Comparison of ENCODE assay signal across 9 cellular contexts in the genomic region with DNA sequence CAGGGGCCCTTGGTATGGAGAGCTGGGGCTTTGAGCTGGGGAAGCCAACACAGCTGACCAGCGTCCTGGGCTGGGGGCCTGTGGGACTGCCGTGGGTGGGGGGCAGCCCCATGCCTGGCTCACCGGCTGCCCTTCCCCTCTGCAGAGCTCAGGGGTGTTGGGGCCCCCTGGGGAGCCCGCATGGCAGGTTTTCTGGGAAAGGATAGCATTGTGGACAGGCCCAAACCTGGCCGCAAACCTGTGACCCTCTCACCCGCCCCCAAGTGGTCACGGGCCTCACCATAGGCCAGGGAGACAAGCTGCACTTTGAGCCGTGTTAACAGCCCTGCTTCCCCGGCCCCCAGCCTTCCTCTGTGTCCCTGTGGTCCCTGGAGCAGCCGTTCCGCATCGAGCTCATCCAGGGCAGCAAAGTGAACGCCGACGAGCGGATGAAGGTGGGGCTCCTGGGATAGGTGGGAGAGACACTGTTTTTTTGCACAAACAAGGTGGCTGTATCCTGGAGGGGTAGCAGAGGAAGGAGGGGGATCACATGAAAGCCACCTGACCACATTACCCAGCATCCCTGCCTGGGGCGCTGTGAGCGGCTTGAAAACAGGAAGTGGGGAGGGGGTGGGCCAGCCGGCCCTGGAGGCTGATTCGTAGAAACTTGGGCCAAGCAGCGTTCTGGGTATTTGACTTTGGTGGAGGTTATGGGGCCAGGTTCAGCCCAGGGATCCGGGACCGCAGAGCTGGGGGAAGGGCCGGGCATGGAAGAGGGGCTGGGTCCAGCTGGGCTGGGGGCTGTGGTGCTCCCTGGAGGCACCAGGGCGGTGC.
DNase-seq lines count a peak whose midpoint lies in the region; ATAC-seq, FAIRE-seq and TF ChIP-seq lines count a peak whose summit lies in the region.
"Had no signal": no experiment of that assay in that cellular context is flagged by ENCODE, and none has a peak within 500 bp of the region (broad histone marks: within the 10 kb centered on the region; RNA-seq: fewer than 3 reads in every experiment).

No MANE protein-coding gene starts in this region.

- H2AK5ac ChIP-seq in IMR-90 (ENCODE audit: low read depth, low read length) = peak overlapping the region; percentile 4
- no peak overlapping the region for H2AK5ac ChIP-seq in trophoblast cell (ENCODE audit: low read length)

- CTCF ChIA-PET in IMR-90 (lab: Yijun Ruan, JAX) = no interaction called here
- CTCF ChIA-PET in activated CD4-positive, alpha-beta memory T cell treated with anti-CD3 and anti-CD28 coated beads, Interleukin-2, amount 10 ng/mL, durations not matched to agents 7 days and 5 days (lab: Charles Lee) = interaction anchor here (0.8 to 7.8 kb wide), 6 partner anchors 10 to 89 kb away, joined by 4 to 89 read pairs (median 6); partner anchors contain the start of gene PIK3CD

- no peak overlapping the region for H2BK12ac ChIP-seq in trophoblast cell (ENCODE audit: low read length)

- H3K14ac ChIP-seq in IMR-90 (replicated peaks; ENCODE audit: low read depth, low read length) (no peak overlapping the region), trophoblast cell (ENCODE audit: low read length) (no peak overlapping the region)

- POLR2A ChIA-PET in IMR-90 (lab: Charles Lee; ENCODE audit: unreplicated experiment) = no interaction called here
- POLR2A ChIA-PET in activated CD4-positive, alpha-beta memory T cell treated with anti-CD3 and anti-CD28 coated beads, Interleukin-2, amount 10 ng/mL, durations not matched to agents 7 days and 5 days (lab: Charles Lee) = interaction anchor here (0.7 to 10.5 kb wide), 18 partner anchors 10 to 226 kb away, joined by 3 to 272 read pairs (median 6); partner anchors contain the start of genes LZIC, NMNAT1 and PIK3CD

- 67% methylated on average over 5 of the region's 25 CpGs; no CpG with 5 or more reads in 1 of the 2 experiments for WGBS in IMR-90 (ENCODE audit: extremely low coverage in 2 of 2, insufficient read length in 1 of 2), 2 experiments
- no CpG with 5 or more reads among the region's 25 CpGs for WGBS in trophoblast cell (ENCODE audit: extremely low coverage, insufficient coverage, insufficient read length)
- 77% methylated on average over 25 of the region's 25 CpGs; no CpG with 5 or more reads in 1 of the 2 donors for WGBS in transverse colon (ENCODE audit: low coverage in 1 of 2), 2 donors

- no peak overlapping the region for H2AFZ ChIP-seq in IMR-90 (replicated peaks; ENCODE audit: low read length, poor library complexity)
- H2AFZ ChIP-seq in trophoblast cell (ENCODE audit: insufficient read depth, low read length, poor library complexity) = no peak overlapping the region

- H2BK20ac ChIP-seq in IMR-90 (ENCODE audit: low read depth, low read length) = no peak overlapping the region

- H3K36me3 ChIP-seq in IMR-90 (ENCODE audit: control insufficient read depth, insufficient read depth, low read length) (peaks cover 29% of the 10 kb centered on the region), trophoblast cell (ENCODE audit: control insufficient read depth in 1 of 2, insufficient read depth in 2 of 2, low read length in 2 of 2) (no peaks in the 10 kb centered on the region), transverse colon (no peaks in the 10 kb centered on the region)

- H3K23ac ChIP-seq in IMR-90 (ENCODE audit: low read depth, low read length) = no peak overlapping the region
- H3K23ac ChIP-seq in trophoblast cell (ENCODE audit: low read length) = no peak overlapping the region

- H3K27me3 Mint-ChIP-seq in activated CD4-positive, alpha-beta memory T cell treated with anti-CD3 and anti-CD28 coated beads, Interleukin-2, amount 10 ng/mL, durations not matched to agents 7 days and 5 days = no peaks in the 10 kb centered on the region
- no peaks in the 10 kb centered on the region for H3K27me3 Mint-ChIP-seq in chondrocyte (ENCODE audit: low read depth)

- peak overlapping the region; percentile 90 for H3K27ac Mint-ChIP-seq in activated CD4-positive, alpha-beta memory T cell treated with anti-CD3 and anti-CD28 coated beads, Interleukin-2, amount 10 ng/mL, durations not matched to agents 7 days and 5 days
- H3K27ac Mint-ChIP-seq in chondrocyte (ENCODE audit: unreplicated experiment) = no peak overlapping the region

- peak overlapping the region; percentile 90 for H3K4me3 Mint-ChIP-seq in activated CD4-positive, alpha-beta memory T cell treated with anti-CD3 and anti-CD28 coated beads, Interleukin-2, amount 10 ng/mL, durations not matched to agents 7 days and 5 days
- no peak overlapping the region for H3K4me3 Mint-ChIP-seq in chondrocyte (ENCODE audit: unreplicated experiment)

- H4K91ac ChIP-seq in IMR-90 (ENCODE audit: insufficient read depth, low read depth, low read length) (no peak overlapping the region), trophoblast cell (ENCODE audit: low read depth, low read length) (peak overlapping the region; percentile 36)

- H3K79me1 ChIP-seq in IMR-90 (ENCODE audit: low read depth in 1 of 2, low read length in 2 of 2) (no peaks in the 10 kb centered on the region; a peak in 2 of 4 replicates), trophoblast cell (ENCODE audit: low read length) (no peaks in the 10 kb centered on the region)

- H4K5ac ChIP-seq in IMR-90 (ENCODE audit: low read depth, low read length) = no peak overlapping the region

- dilution Hi-C loops in IMR-90 (cut with HindIII; ENCODE audit: low sequenced_read_pairs, unreplicated experiment) = no loop called here

- H2BK5ac ChIP-seq in IMR-90 (ENCODE audit: low read depth, low read length, poor library complexity, severe bottlenecking) = no peak overlapping the region
- no peak overlapping the region for H2BK5ac ChIP-seq in trophoblast cell (ENCODE audit: low read depth, low read length, poor library complexity)

- no TSS peak for BruUV-seq in IMR-90 (replicated peaks; lab: Mats Ljungman, UMichigan)

- no peak overlapping the region for H4K8ac ChIP-seq in IMR-90 (ENCODE audit: low read depth in 2 of 2, low read length in 2 of 2)
- H4K8ac ChIP-seq in trophoblast cell (ENCODE audit: low read depth, low read length) = peak overlapping the region; percentile 48

- H3K18ac ChIP-seq in IMR-90 (ENCODE audit: low read depth, low read length) (no peak overlapping the region), trophoblast cell (ENCODE audit: low read length) (no peak overlapping the region)

- H4K20me1 ChIP-seq in IMR-90 (ENCODE audit: insufficient read depth, low read length) = peaks cover 2% of the 10 kb centered on the region; the same call in 1 of the 2 replicates

- H2BK120ac ChIP-seq in IMR-90 (ENCODE audit: low read depth, low read length) = peak overlapping the region; percentile 77; the same call in 1 of the 2 replicates
- no peak overlapping the region for H2BK120ac ChIP-seq in trophoblast cell (ENCODE audit: insufficient read depth, low read length, poor library complexity)

- H3K4me2 ChIP-seq in IMR-90 (ENCODE audit: low read depth, low read length) (no peak overlapping the region), trophoblast cell (ENCODE audit: low read length) (no peak overlapping the region)

- H3K4me1 ChIP-seq in IMR-90 (ENCODE audit: control insufficient read depth, insufficient read depth, low read length) (peaks cover 3% of the 10 kb centered on the region), trophoblast cell (ENCODE audit: control insufficient read depth in 1 of 2, insufficient read depth in 2 of 2, low read length in 2 of 2) (peaks cover 11 to 13% of the 10 kb centered on the region in 2 experiments), transverse colon (peaks cover 0 to 15% (median 4%) of the 10 kb centered on the region in 4 donors)

- in situ Hi-C loops in IMR-90 (cut with MboI; ENCODE audit: low sequenced_read_pairs) = no loop called here
- in situ Hi-C loops in transverse colon (cut with MboI; ENCODE audit: low pct_ligation_motif_present in 1 of 4, low pct_unique_long_range_greater_than_20kb in 1 of 4, low sequenced_read_pairs in 3 of 4) = no loop called here

- TF ChIP-seq EP300 in transverse colon (IDR thresholded peaks at IDR 0.05; ENCODE audit: low read depth) = no peak

- H3K4me1 Mint-ChIP-seq in activated CD4-positive, alpha-beta memory T cell treated with anti-CD3 and anti-CD28 coated beads, Interleukin-2, amount 10 ng/mL, durations not matched to agents 7 days and 5 days = peaks cover 69% of the 10 kb centered on the region
- peaks cover 7% of the 10 kb centered on the region for H3K4me1 Mint-ChIP-seq in chondrocyte (ENCODE audit: low read depth)

- H3K9me3 Mint-ChIP-seq in activated CD4-positive, alpha-beta memory T cell treated with anti-CD3 and anti-CD28 coated beads, Interleukin-2, amount 10 ng/mL, durations not matched to agents 7 days and 5 days = no peaks in the 10 kb centered on the region
- no peaks in the 10 kb centered on the region for H3K9me3 Mint-ChIP-seq in chondrocyte (ENCODE audit: low read depth)

- H2AK9ac ChIP-seq in IMR-90 (replicated peaks; ENCODE audit: low read depth, low read length, poor library complexity) = no peak overlapping the region

- H2BK15ac ChIP-seq in IMR-90 (ENCODE audit: low read depth, low read length) = no peak overlapping the region

- no peak overlapping the region for H3K4me3 ChIP-seq in IMR-90 (ENCODE audit: insufficient read depth, low read depth, low read length)
- H3K4me3 ChIP-seq in epithelial cell of proximal tubule (ENCODE audit: low read depth, low read length) = peak overlapping the region; percentile 26
- H3K4me3 ChIP-seq in trophoblast cell (ENCODE audit: low read depth, low read length) = no peak overlapping the region
- peak overlapping the region in 2 of 4 donors; percentile 16 to 36 for H3K4me3 ChIP-seq in transverse colon

- no peak for TF ChIP-seq POLR2A in IMR-90 (IDR thresholded peaks at IDR 0.05; ENCODE audit: low read depth, low read length)
- peak; percentile 12 for TF ChIP-seq POLR2A in transverse colon (IDR thresholded peaks at IDR 0.05)

- H3K9ac ChIP-seq in IMR-90 (ENCODE audit: low read depth, low read length) = no peak overlapping the region
- no peak overlapping the region for H3K9ac ChIP-seq in trophoblast cell (ENCODE audit: low read length)

- peaks cover 84% of the 10 kb centered on the region for H3K36me3 Mint-ChIP-seq in activated CD4-positive, alpha-beta memory T cell treated with anti-CD3 and anti-CD28 coated beads, Interleukin-2, amount 10 ng/mL, durations not matched to agents 7 days and 5 days (ENCODE audit: low read depth)
- no peaks in the 10 kb centered on the region for H3K36me3 Mint-ChIP-seq in chondrocyte (ENCODE audit: low read depth)

- no peak overlapping the region for H4K12ac ChIP-seq in trophoblast cell (ENCODE audit: low read depth, low read length)

- DNase-seq in GM19239 (ENCODE audit: insufficient read length, low spot score) (peak; percentile 96), IMR-90 (no peak), epithelial cell of proximal tubule (ENCODE audit: low read depth) (no peak), trophoblast cell (peak in 1 of 2 donors; percentile 6), transverse colon (peak; percentile 82), EL (no peak), chondrocyte (ENCODE audit: low spot score) (no peak)
- peak; percentile 96 for DNase-seq in activated CD4-positive, alpha-beta memory T cell treated with anti-CD3 and anti-CD28 coated beads, Interleukin-2, amount 10 ng/mL, durations not matched to agents 7 days and 5 days

- H3K79me2 ChIP-seq in trophoblast cell (ENCODE audit: control insufficient read depth, insufficient read depth, low read length, poor library complexity) = no peaks in the 10 kb centered on the region

- H3K9me3 ChIP-seq in IMR-90 (ENCODE audit: control insufficient read depth, insufficient read depth, low read length) (no peaks in the 10 kb centered on the region), trophoblast cell (ENCODE audit: insufficient read depth, low read depth, low read length) (no peaks in the 10 kb centered on the region), transverse colon (no peaks in the 10 kb centered on the region)

- H3K27ac ChIP-seq in IMR-90 (ENCODE audit: insufficient read depth, low read length) (no peak overlapping the region), trophoblast cell (ENCODE audit: low read depth, low read length) (peak overlapping the region; percentile 4), transverse colon (peak overlapping the region; percentile 48 to 78 (median 68))

- peak; percentile 99 for FAIRE-seq in GM19239 (lab: Jason Lieb, UNC)
- FAIRE-seq: TTC549 had no signal

- no peaks in the 10 kb centered on the region for H3K27me3 ChIP-seq in IMR-90 (ENCODE audit: control insufficient read depth, insufficient read depth, low read length)
- no peaks in the 10 kb centered on the region for H3K27me3 ChIP-seq in trophoblast cell (ENCODE audit: insufficient read depth, low read length)
- no peaks in the 10 kb centered on the region for H3K27me3 ChIP-seq in transverse colon

- TF ChIP-seq CTCF in IMR-90 (conservative IDR thresholded peaks at IDR 0.05; ENCODE audit: low read depth, low read length) (no peak), epithelial cell of proximal tubule (conservative IDR thresholded peaks at IDR 0.05; ENCODE audit: low read depth, low read length) (peak; percentile 9), transverse colon (IDR thresholded peaks at IDR 0.05) (no peak), chondrocyte (IDR thresholded peaks at IDR 0.05) (no peak)

- no peak for TF ChIP-seq RAD21 in IMR-90 (IDR thresholded peaks at IDR 0.05; ENCODE audit: low read length)

- intact Hi-C loops in IMR-90 (cut with micrococcal nuclease) = no loop called here
- intact Hi-C loops in transverse colon (cut with DNase I; ENCODE audit: low total_unique reads) = no loop called here

- H3K56ac ChIP-seq in IMR-90 (ENCODE audit: extremely low read depth, insufficient read depth, low read length) = no peak overlapping the region

- H3K9me1 ChIP-seq in IMR-90 (ENCODE audit: insufficient read depth, low read length) = peaks cover 6% of the 10 kb centered on the region; the same call in 1 of the 2 replicates

- ATAC-seq in IMR-90 (ENCODE audit: low read depth) = no peak

- peak overlapping the region; percentile 33; the same call in 1 of the 2 replicates for H3K4ac ChIP-seq in IMR-90 (ENCODE audit: low read depth, low read length)
- H3K4ac ChIP-seq in trophoblast cell (ENCODE audit: low read depth, low read length) = no peak overlapping the region

Comparison
In these comparisons a context has a peak if more than half of its experiments do, and no peak if none do; other contexts are left out.
1. DNase-seq: peak in GM19239 (single experiment), activated CD4-positive, alpha-beta memory T cell treated with anti-CD3 and anti-CD28 coated beads, Interleukin-2, amount 10 ng/mL, durations not matched to agents 7 days and 5 days (single experiment) and transverse colon (single experiment); none in IMR-90 (single experiment), epithelial cell of proximal tubule (single experiment), EL (single experiment) and chondrocyte (single experiment).